Comparison of ENCODE assay signal across 15 cellular contexts in genomic region chr2:97673187-97673914, GRCh38. TPM values are rescaled to one million over a fixed set of nuclear protein-coding genes. Genes with fewer than 3 reads are reported as not detected.
DNase-seq lines count a peak whose midpoint lies in the region; ATAC-seq and TF ChIP-seq lines count a peak whose summit lies in the region.
"Had no signal": no experiment of that assay in that cellular context is flagged by ENCODE, and none has a peak within 500 bp of the region (broad histone marks: within the 10 kb centered on the region; RNA-seq: fewer than 3 reads in every experiment).

No MANE protein-coding gene starts in this region.

- H3K36me3 ChIP-seq in upper lobe of right lung (no peaks in the 10 kb centered on the region), stomach (peaks cover 0 to 5% (median 2%) of the 10 kb centered on the region in 4 donors)
- H3K36me3 ChIP-seq: BLaER1 had no signal

- no peaks in the 10 kb centered on the region for H3K4me1 ChIP-seq in upper lobe of right lung
- no peaks in the 10 kb centered on the region for H3K4me1 ChIP-seq in stomach

- TF ChIP-seq EP300 in stomach (IDR thresholded peaks at IDR 0.05) = no peak

- H3K4me3 ChIP-seq in upper lobe of right lung (no peak overlapping the region), stomach (no peak overlapping the region)
- H3K4me3 ChIP-seq: BLaER1, dorsolateral prefrontal cortex, GM23338, SK-N-MC had no signal

- no peaks in the 10 kb centered on the region for H3K9me3 Mint-ChIP-seq in activated T-cell treated with anti-CD3 and anti-CD28 coated beads, Interleukin-2, amount 50 U/mL, for 72 hours
- peaks cover 10% of the 10 kb centered on the region for H3K9me3 Mint-ChIP-seq in mesothelial cell of epicardium
- H3K9me3 Mint-ChIP-seq: GM23338 had no signal

- H3K4me1 Mint-ChIP-seq in activated T-cell treated with anti-CD3 and anti-CD28 coated beads, Interleukin-2, amount 50 U/mL, for 72 hours (ENCODE audit: low read depth) = peaks cover 44% of the 10 kb centered on the region
- H3K4me1 Mint-ChIP-seq in mesothelial cell of epicardium = peaks cover 23% of the 10 kb centered on the region

- peak; percentile 81 to 84 for ATAC-seq in activated T-cell treated with anti-CD3 and anti-CD28 coated beads, Interleukin-2, amount 50 U/mL, for 72 hours (replicated peaks in 1 of 2)
- ATAC-seq in upper lobe of right lung = peak; percentile 46
- ATAC-seq: GM23338 had no signal

- H3K27me3 Mint-ChIP-seq in activated T-cell treated with anti-CD3 and anti-CD28 coated beads, Interleukin-2, amount 50 U/mL, for 72 hours (ENCODE audit: low read depth) = no peaks in the 10 kb centered on the region
- H3K27me3 Mint-ChIP-seq in mesothelial cell of epicardium (ENCODE audit: low read depth) = no peaks in the 10 kb centered on the region

- DNase-seq in stimulated activated CD4-positive, alpha-beta T cell treated with anti-CD3 and anti-CD28 coated beads, Interleukin-15, amount 100 ng/mL, for 24 hours = peak; percentile 49
- DNase-seq in stimulated activated CD4-positive, alpha-beta T cell treated with anti-CD3 and anti-CD28 coated beads, Interleukin-4, amount 100 ng/mL, for 1 hour = no peak
- DNase-seq in activated T-cell treated with anti-CD3 and anti-CD28 coated beads, Interleukin-2, amount 50 U/mL, for 72 hours = peak; percentile 48 to 66
- DNase-seq in mesothelial cell of epicardium (ENCODE audit: low spot score in 2 of 2, unreplicated experiment in 2 of 2) (no peak), upper lobe of right lung (no peak), stomach (no peak), A172 (ENCODE audit: low spot score) (no peak)
- DNase-seq in effector CD8-positive, alpha-beta T cell (lab: John Stamatoyannopoulos, UW) = no peak
- DNase-seq: activated CD4-positive, alpha-beta T cell treated with anti-CD3 and anti-CD28 coated beads for 1 hour; DMS79 treated with DMSO at 0.1 percent for 48 hours; dorsolateral prefrontal cortex; Karpas-422 had no signal

- TF ChIP-seq CTCF in mesothelial cell of epicardium (IDR thresholded peaks at IDR 0.05; ENCODE audit: unreplicated experiment) = no peak
- TF ChIP-seq CTCF in upper lobe of right lung (IDR thresholded peaks at IDR 0.05) = no peak
- no peak for TF ChIP-seq CTCF in stomach (IDR thresholded peaks at IDR 0.05)

- H3K27me3 ChIP-seq in upper lobe of right lung (no peaks in the 10 kb centered on the region), stomach (no peaks in the 10 kb centered on the region)
- H3K27me3 ChIP-seq: BLaER1, dorsolateral prefrontal cortex had no signal

- intact Hi-C loops in upper lobe of right lung (cut with DNase I) = no loop called here
- intact Hi-C loops in stomach (cut with DNase I; ENCODE audit: low total_unique reads) = no loop called here

- peak overlapping the region; percentile 75 for H3K27ac Mint-ChIP-seq in activated T-cell treated with anti-CD3 and anti-CD28 coated beads, Interleukin-2, amount 50 U/mL, for 72 hours
- peak overlapping the region; percentile 47 for H3K27ac Mint-ChIP-seq in mesothelial cell of epicardium
- H3K27ac Mint-ChIP-seq: GM23338 had no signal

- H3K4me3 Mint-ChIP-seq in activated T-cell treated with anti-CD3 and anti-CD28 coated beads, Interleukin-2, amount 50 U/mL, for 72 hours = peak overlapping the region; percentile 69 to 76
- H3K4me3 Mint-ChIP-seq in mesothelial cell of epicardium = no peak overlapping the region
- H3K4me3 Mint-ChIP-seq: GM23338 had no signal

- TF ChIP-seq POLR2A in stomach (IDR thresholded peaks at IDR 0.05) = no peak

- peaks cover 0 to 8% of the 10 kb centered on the region in 2 donors for H3K36me3 Mint-ChIP-seq in activated T-cell treated with anti-CD3 and anti-CD28 coated beads, Interleukin-2, amount 50 U/mL, for 72 hours (ENCODE audit: insufficient read depth in 2 of 2)
- H3K36me3 Mint-ChIP-seq in mesothelial cell of epicardium = peaks cover 7% of the 10 kb centered on the region

- H3K9me3 ChIP-seq in upper lobe of right lung (no peaks in the 10 kb centered on the region), stomach (no peaks in the 10 kb centered on the region)

- H3K27ac ChIP-seq in upper lobe of right lung = no peak overlapping the region
- no peak overlapping the region for H3K27ac ChIP-seq in stomach
- H3K27ac ChIP-seq: BLaER1, dorsolateral prefrontal cortex, SK-N-MC had no signal

- WGBS in stomach, 5 donors = 77 to 85% (median 80%) methylated on average over 9 of the region's 9 CpGs

RNA-seq across cellular contexts. Expression of gene C2orf92, which starts 3.8 kb away (rescaled TPM):
- total RNA-seq in activated T-cell treated with anti-CD3 and anti-CD28 coated beads, Interleukin-2, amount 50 U/mL, for 72 hours = 10 to 100 TPM; 15.2 to 18.0 TPM
- total RNA-seq in mesothelial cell of epicardium = 17.9 to 20.2 TPM (median 20.0 TPM) in 3 replicates
- 14.4 TPM for total RNA-seq in upper lobe of right lung
- 10 to 100 TPM in 2 of 5 donors, 1 to 10 TPM in 1, not detected in 2; 2.3 to 35.3 (median 15.2) TPM for total RNA-seq in stomach
- polyA plus RNA-seq in stomach = 1 to 10 TPM; 3.1 to 7.8 (median 4.2) TPM
- total RNA-seq in A172 (2014; rRNA removed; shearing (Covaris generic)) = 0.86 and 8.6 TPM in 2 replicates

RNA-seq across cellular contexts. Expression of gene ACTR1B, which starts 9.5 kb away (rescaled TPM):
- total RNA-seq in activated T-cell treated with anti-CD3 and anti-CD28 coated beads, Interleukin-2, amount 50 U/mL, for 72 hours = 100 to 1,000 TPM; 123 to 129 TPM
- total RNA-seq in mesothelial cell of epicardium (72.7 to 76.6 TPM (median 74.3 TPM) in 3 replicates), upper lobe of right lung (60.7 TPM), stomach (10 to 100 TPM; 47.5 to 92.1 (median 53.4) TPM)
- 10 to 100 TPM; 56.2 to 60.3 (median 57.3) TPM for polyA plus RNA-seq in stomach
- total RNA-seq in A172 (2014; rRNA removed; shearing (Covaris generic)) = 63.5 and 63.7 TPM in 2 replicates

RNA-seq across cellular contexts. Expression of gene COX5B, which starts 27.5 kb away (rescaled TPM):
- total RNA-seq in activated T-cell treated with anti-CD3 and anti-CD28 coated beads, Interleukin-2, amount 50 U/mL, for 72 hours = 100 to 1,000 TPM; 175 to 181 TPM
- 144 to 158 TPM (median 151 TPM) in 3 replicates for total RNA-seq in mesothelial cell of epicardium
- total RNA-seq in upper lobe of right lung = 155 TPM
- total RNA-seq in stomach = 100 to 1,000 TPM; 370 to 935 (median 470) TPM
- polyA plus RNA-seq in stomach = 100 to 1,000 TPM; 543 to 718 (median 600) TPM
- total RNA-seq in A172 (2014; rRNA removed; shearing (Covaris generic)) = 238 and 344 TPM in 2 replicates

RNA-seq across cellular contexts. Expression of gene ZAP70, which starts 40.0 kb away (rescaled TPM):
- total RNA-seq in activated T-cell treated with anti-CD3 and anti-CD28 coated beads, Interleukin-2, amount 50 U/mL, for 72 hours = 100 to 1,000 TPM; 164 to 190 TPM
- total RNA-seq in mesothelial cell of epicardium = 1.9 to 3.1 TPM (median 2.3 TPM) in 3 replicates
- 10.2 TPM for total RNA-seq in upper lobe of right lung
- 10 to 100 TPM in 3 of 5 donors, 1 to 10 TPM in 2; 3.3 to 78.2 (median 19.2) TPM for total RNA-seq in stomach
- polyA plus RNA-seq in stomach = 1 to 10 TPM; 1.1 to 2.8 (median 2.1) TPM
- total RNA-seq in A172 (2014; rRNA removed; shearing (Covaris generic)) = not detected in 2 replicates
- polyA plus RNA-seq: GM23338 had no signal

Comparison
In these comparisons a context has a peak if more than half of its experiments do, and no peak if none do; other contexts are left out.
1. DNase-seq: peak in stimulated activated CD4-positive, alpha-beta T cell treated with anti-CD3 and anti-CD28 coated beads, Interleukin-15, amount 100 ng/mL, for 24 hours (single experiment) and activated T-cell treated with anti-CD3 and anti-CD28 coated beads, Interleukin-2, amount 50 U/mL, for 72 hours (2 of 2); none in stimulated activated CD4-positive, alpha-beta T cell treated with anti-CD3 and anti-CD28 coated beads, Interleukin-4, amount 100 ng/mL, for 1 hour (single experiment), mesothelial cell of epicardium (0 of 2), upper lobe of right lung (single experiment), stomach (single experiment), effector CD8-positive, alpha-beta T cell (single experiment) and A172 (single experiment).